In genomic region chr13:52162279-52163101, GRCh38 we compare ENCODE assay signal across 13 cellular contexts. TPM values are rescaled to one million over a fixed set of nuclear protein-coding genes. Genes with fewer than 3 reads are reported as not detected.
DNase-seq lines count a peak whose midpoint lies in the region; ATAC-seq and TF ChIP-seq lines count a peak whose summit lies in the region.
"Had no signal": no experiment of that assay in that cellular context is flagged by ENCODE, and none has a peak within 500 bp of the region (broad histone marks: within the 10 kb centered on the region; RNA-seq: fewer than 3 reads in every experiment).

No MANE protein-coding gene starts in this region.

- no peaks in the 10 kb centered on the region for H3K36me3 ChIP-seq in mucosa of rectum (ENCODE audit: control insufficient read depth in 2 of 2, insufficient read depth in 2 of 2, low read length in 2 of 2)
- H3K36me3 ChIP-seq in testis (ENCODE audit: low read depth, missing control alignments), result no peaks in the 10 kb centered on the region
- H3K36me3 ChIP-seq: BE2C had no signal

- H3K9me3 ChIP-seq in mucosa of rectum (ENCODE audit: control insufficient read depth in 2 of 2, low read length in 2 of 2) (no peaks in the 10 kb centered on the region), testis (no peaks in the 10 kb centered on the region)

- TF ChIP-seq CTCF in testis (IDR thresholded peaks at IDR 0.05), result no peak

- peak overlapping the region; percentile 99 for H3K27ac Mint-ChIP-seq in dendritic cell treated with granulocyte-macrophage colony-stimulating factor and Interleukin-4, amounts not matched to agents 40 ng/mL and 50 ng/mL, for 4 days
- H3K27ac Mint-ChIP-seq: activated naive CD8-positive, alpha-beta T cell treated with anti-CD3 and anti-CD28 coated beads, Interleukin-2, amount 10 ng/mL, durations not matched to agents 7 days and 5 days had no signal

- H3K4me3 Mint-ChIP-seq in dendritic cell treated with granulocyte-macrophage colony-stimulating factor and Interleukin-4, amounts not matched to agents 40 ng/mL and 50 ng/mL, for 4 days, result peak overlapping the region; percentile 41
- H3K4me3 Mint-ChIP-seq: activated naive CD8-positive, alpha-beta T cell treated with anti-CD3 and anti-CD28 coated beads, Interleukin-2, amount 10 ng/mL, durations not matched to agents 7 days and 5 days had no signal

- H3K27me3 Mint-ChIP-seq in dendritic cell treated with granulocyte-macrophage colony-stimulating factor and Interleukin-4, amounts not matched to agents 40 ng/mL and 50 ng/mL, for 4 days, result no peaks in the 10 kb centered on the region

- peaks cover 20 to 38% of the 10 kb centered on the region in 2 donors for H3K4me1 ChIP-seq in mucosa of rectum (ENCODE audit: control insufficient read depth in 2 of 2, insufficient read depth in 2 of 2, low read length in 2 of 2)
- peaks cover 4% of the 10 kb centered on the region for H3K4me1 ChIP-seq in testis
- H3K4me1 ChIP-seq: BE2C had no signal

- H3K9me3 Mint-ChIP-seq in dendritic cell treated with granulocyte-macrophage colony-stimulating factor and Interleukin-4, amounts not matched to agents 40 ng/mL and 50 ng/mL, for 4 days, result no peaks in the 10 kb centered on the region
- H3K9me3 Mint-ChIP-seq: activated naive CD8-positive, alpha-beta T cell treated with anti-CD3 and anti-CD28 coated beads, Interleukin-2, amount 10 ng/mL, durations not matched to agents 7 days and 5 days had no signal

- peak overlapping the region; percentile 60 to 88 for H3K27ac ChIP-seq in mucosa of rectum (ENCODE audit: low read depth in 2 of 2, low read length in 2 of 2)
- H3K27ac ChIP-seq in testis, result peak overlapping the region in 1 of 2 donors; percentile 29

- 57 to 68% methylated on average over 5 of the region's 5 CpGs for WGBS in testis, 2 donors

- H3K27me3 ChIP-seq in mucosa of rectum (ENCODE audit: control insufficient read depth in 2 of 2, insufficient read depth in 2 of 2, low read length in 2 of 2), result no peaks in the 10 kb centered on the region
- H3K27me3 ChIP-seq in testis, result no peaks in the 10 kb centered on the region
- H3K27me3 ChIP-seq: BE2C had no signal

- peaks cover 73% of the 10 kb centered on the region for H3K36me3 Mint-ChIP-seq in dendritic cell treated with granulocyte-macrophage colony-stimulating factor and Interleukin-4, amounts not matched to agents 40 ng/mL and 50 ng/mL, for 4 days (ENCODE audit: low read depth)

- DNase-seq in AG08396 (ENCODE audit: low spot score) (peak; percentile 11), M059J (ENCODE audit: low read depth) (peak; percentile 78), testis (no peak), activated gamma-delta T cell treated with Interleukin-2 at 50 U/mL for 16 hours (no peak)
- DNase-seq in activated CD4-positive, CD25-positive, alpha-beta regulatory T cell (lab: John Stamatoyannopoulos, UW), result no peak
- DNase-seq: activated CD4-positive, alpha-beta T cell treated with anti-CD3 and anti-CD28 coated beads for 48 hours; activated naive CD8-positive, alpha-beta T cell treated with anti-CD3 and anti-CD28 coated beads, Interleukin-2, amount 10 ng/mL, durations not matched to agents 7 days and 5 days; BE2C; glutamatergic neuron; NCI-H1105 treated with DMSO at 0.1 percent for 48 hours had no signal

- H3K4me3 ChIP-seq in mucosa of rectum (ENCODE audit: low read length in 2 of 2) (peak overlapping the region in 1 of 2 donors; percentile 38), testis (no peak overlapping the region)

- peak overlapping the region in 1 of 2 donors; percentile 14 for H3K9ac ChIP-seq in mucosa of rectum (ENCODE audit: low read depth in 1 of 2, low read length in 2 of 2)

- TF ChIP-seq POLR2A in testis (IDR thresholded peaks at IDR 0.05), result no peak

- no peak for ATAC-seq in GM21390 (IDR thresholded peaks at IDR 0.05; ENCODE audit: unreplicated experiment)

- H3K4me1 Mint-ChIP-seq in dendritic cell treated with granulocyte-macrophage colony-stimulating factor and Interleukin-4, amounts not matched to agents 40 ng/mL and 50 ng/mL, for 4 days (ENCODE audit: low read depth), result peaks cover 56% of the 10 kb centered on the region

- intact Hi-C loops in dendritic cell treated with granulocyte-macrophage colony-stimulating factor and Interleukin-4, amounts not matched to agents 40 ng/mL and 50 ng/mL, for 4 days (cut with micrococcal nuclease), result no loop called here
- intact Hi-C loops in testis (cut with DNase I; ENCODE audit: low total_unique reads), result no loop called here

RNA-seq across cellular contexts. Expression of gene NEK3, which starts 3.1 kb away (rescaled TPM):
- 2.2 and 4.2 TPM in 2 replicates for total RNA-seq in M059J (2014; rRNA removed; shearing (Covaris generic))
- 10 to 100 TPM; 26.3 to 41.3 TPM for total RNA-seq in testis
- polyA plus RNA-seq in testis (ENCODE audit: insufficient read depth, low read depth, low replicate concordance), result 40.7 TPM

RNA-seq across cellular contexts. Expression of gene NEK5, which starts 33.6 kb away (rescaled TPM):
- not detected in 2 replicates for total RNA-seq in M059J (2014; rRNA removed; shearing (Covaris generic))
- 1 to 10 TPM; 9.2 to 9.5 TPM for total RNA-seq in testis
- 17.3 TPM for polyA plus RNA-seq in testis (ENCODE audit: insufficient read depth, low read depth, low replicate concordance)
- total RNA-seq: activated naive CD8-positive, alpha-beta T cell treated with anti-CD3 and anti-CD28 coated beads, Interleukin-2, amount 10 ng/mL, durations not matched to agents 7 days and 5 days had no signal

Comparison
In these comparisons a context has a peak if more than half of its experiments do, and no peak if none do; other contexts are left out.
1. DNase-seq: peak in AG08396 (single experiment) and M059J (single experiment); none in testis (single experiment), activated gamma-delta T cell treated with Interleukin-2 at 50 U/mL for 16 hours (single experiment) and activated CD4-positive, CD25-positive, alpha-beta regulatory T cell (0 of 4).
2. RNA of gene NEK5, which starts 33.6 kb away (total RNA-seq): 9.2 to 9.5 TPM in testis; not detected in M059J; every median in the first group is over 10 times any median in the second.